16 cellular contexts compared by ENCODE assay signal in the genomic region with DNA sequence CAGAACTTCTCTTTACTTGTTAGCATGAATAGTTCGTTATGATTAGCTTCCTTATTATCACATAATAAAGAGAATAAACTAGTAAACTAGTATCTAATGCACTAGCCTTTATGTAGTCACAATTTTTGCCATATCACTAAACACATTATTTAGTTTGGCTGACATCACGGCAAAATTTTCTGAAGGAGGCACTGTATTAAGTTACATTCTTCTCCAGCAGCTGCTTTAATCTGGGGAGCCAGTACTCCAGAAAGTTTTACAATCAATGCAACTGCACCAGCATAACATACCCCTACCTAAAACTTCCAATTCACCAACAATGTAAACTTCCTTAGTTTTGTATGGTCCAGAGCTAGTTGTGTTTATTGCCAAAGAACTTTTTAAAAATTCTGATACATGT.
A peak's percentile ranks its signal among the peaks of the same experiment; 100 is the strongest.
DNase-seq lines count a peak whose midpoint lies in the region; ATAC-seq, FAIRE-seq and TF ChIP-seq lines count a peak whose summit lies in the region.
"Had no signal": no experiment of that assay in that cellular context is flagged by ENCODE, and none has a peak within 500 bp of the region (broad histone marks: within the 10 kb centered on the region; RNA-seq: fewer than 3 reads in every experiment).

No MANE protein-coding gene starts in this region.

- no peak for TF ChIP-seq RAD21 in IMR-90 (IDR thresholded peaks at IDR 0.05; ENCODE audit: low read length)
- no peak for TF ChIP-seq RAD21 in K562 (CRISPR knock-in tag; conservative IDR thresholded peaks at IDR 0.05 in 1 of 2, IDR thresholded peaks at IDR 0.05 in 1 of 2)

- H3K23ac ChIP-seq in IMR-90 (ENCODE audit: low read depth, low read length): no peak overlapping the region

- H3K18ac ChIP-seq in IMR-90 (ENCODE audit: low read depth, low read length): no peak overlapping the region

- no peak overlapping the region for H3K4ac ChIP-seq in IMR-90 (ENCODE audit: low read depth, low read length)

- no peak overlapping the region for H3K14ac ChIP-seq in IMR-90 (replicated peaks; ENCODE audit: low read depth, low read length)

- H3K4me3 ChIP-seq in IMR-90 (ENCODE audit: insufficient read depth, low read depth, low read length) (no peak overlapping the region), K562 (no peak overlapping the region), fibroblast of the aortic adventitia (ENCODE audit: low read depth, low read length) (no peak overlapping the region), pancreas (no peak overlapping the region)
- no peak overlapping the region for H3K4me3 ChIP-seq in effector memory CD4-positive, alpha-beta T cell (ENCODE audit: insufficient read depth, low read depth, low read length, poor library complexity, severe bottlenecking)
- H3K4me3 ChIP-seq: BLaER1 treated with 17β-estradiol and CSF1 and Interleukin-3, amounts not matched to agents 10 nM and 100 nM; GM23248 had no signal

- H3K9ac ChIP-seq in IMR-90 (ENCODE audit: low read depth, low read length) (no peak overlapping the region), K562 (ENCODE audit: insufficient read depth in 1 of 2, low read depth in 2 of 2, low read length in 2 of 2) (no peak overlapping the region)
- H3K9ac ChIP-seq: BLaER1 treated with 17β-estradiol and CSF1 and Interleukin-3, amounts not matched to agents 10 nM and 100 nM; GM23248 had no signal

- no peaks in the 10 kb centered on the region; a peak in 3 of 4 replicates for H3K79me1 ChIP-seq in IMR-90 (ENCODE audit: low read depth in 1 of 2, low read length in 2 of 2)

- no peak overlapping the region for H3K56ac ChIP-seq in IMR-90 (ENCODE audit: extremely low read depth, insufficient read depth, low read length)

- H3K27ac ChIP-seq in IMR-90 (ENCODE audit: insufficient read depth, low read length) (no peak overlapping the region), K562 (ENCODE audit: extremely low read depth, low read depth, low read length) (no peak overlapping the region), pancreas (no peak overlapping the region)
- no peak overlapping the region for H3K27ac ChIP-seq in effector memory CD4-positive, alpha-beta T cell (ENCODE audit: insufficient read depth, low read length, poor library complexity, severe bottlenecking)
- H3K27ac ChIP-seq: BLaER1 treated with 17β-estradiol and CSF1 and Interleukin-3, amounts not matched to agents 10 nM and 100 nM; GM23248; HL-60 had no signal

- ATAC-seq in IMR-90 (ENCODE audit: low read depth) (peak; percentile 29), K562 (no peak), pancreas (peak; percentile 52 to 72 (median 66))

- H3K36me3 ChIP-seq in IMR-90 (ENCODE audit: control insufficient read depth, insufficient read depth, low read length) (no peaks in the 10 kb centered on the region; the same call in 1 of the 2 replicates), K562 (ENCODE audit: control insufficient read depth, insufficient read depth, low read length) (peaks cover 26% of the 10 kb centered on the region), pancreas (peaks cover 0 to 6% (median 0%) of the 10 kb centered on the region in 3 donors)
- peaks cover 4% of the 10 kb centered on the region for H3K36me3 ChIP-seq in effector memory CD4-positive, alpha-beta T cell (ENCODE audit: control insufficient read depth, insufficient read depth, low read length)

- in situ Hi-C loops in IMR-90 (cut with MboI; ENCODE audit: low sequenced_read_pairs) (no loop called here), K562 (cut with MboI) (no loop called here)

- no peak overlapping the region for H2AK9ac ChIP-seq in IMR-90 (replicated peaks; ENCODE audit: low read depth, low read length, poor library complexity)

- H4K8ac ChIP-seq in IMR-90 (ENCODE audit: low read depth in 2 of 2, low read length in 2 of 2): no peak overlapping the region

- no peak overlapping the region for H2BK5ac ChIP-seq in IMR-90 (ENCODE audit: low read depth, low read length, poor library complexity, severe bottlenecking)

- no peak overlapping the region for H2BK20ac ChIP-seq in IMR-90 (ENCODE audit: low read depth, low read length)

- no peak for TF ChIP-seq CTCF in IMR-90 (conservative IDR thresholded peaks at IDR 0.05; ENCODE audit: low read depth, low read length)
- TF ChIP-seq CTCF in K562 (IDR thresholded peaks at IDR 0.05 in 2 of 3, conservative IDR thresholded peaks at IDR 0.05 in 1 of 3; ENCODE audit: insufficient read depth in 2 of 3, low read depth in 1 of 3, low read length in 3 of 3): no peak
- TF ChIP-seq CTCF in fibroblast of the aortic adventitia (IDR thresholded peaks at IDR 0.05; ENCODE audit: insufficient read depth, low read length): no peak
- no peak for TF ChIP-seq CTCF in pancreas (IDR thresholded peaks at IDR 0.05)

- no peaks in the 10 kb centered on the region for H3K9me3 ChIP-seq in IMR-90 (ENCODE audit: control insufficient read depth, insufficient read depth, low read length)
- no peaks in the 10 kb centered on the region for H3K9me3 ChIP-seq in K562 (replicated peaks; ENCODE audit: control insufficient read depth, insufficient read depth, low read depth, low read length)
- no peaks in the 10 kb centered on the region for H3K9me3 ChIP-seq in pancreas
- peaks cover 4% of the 10 kb centered on the region for H3K9me3 ChIP-seq in effector memory CD4-positive, alpha-beta T cell (ENCODE audit: control insufficient read depth, low read length)

- POLR2A ChIA-PET in IMR-90 (lab: Charles Lee; ENCODE audit: unreplicated experiment) (no interaction called here), K562 (lab: Yijun Ruan, JAX) (interaction anchor here (1.1 to 1.2 kb wide), 2 partner anchors 15 to 222 kb away, joined by 3 to 4 read pairs; no protein-coding TSS in a partner anchor)

- no peak overlapping the region for H2AK5ac ChIP-seq in IMR-90 (ENCODE audit: low read depth, low read length)

- H4K5ac ChIP-seq in IMR-90 (ENCODE audit: low read depth, low read length): no peak overlapping the region

- H2BK120ac ChIP-seq in IMR-90 (ENCODE audit: low read depth, low read length): no peak overlapping the region

- H3K4me2 ChIP-seq in IMR-90 (ENCODE audit: low read depth, low read length): no peak overlapping the region
- H3K4me2 ChIP-seq in K562 (ENCODE audit: insufficient read depth, low read length): no peak overlapping the region
- H3K4me2 ChIP-seq: BLaER1 treated with 17β-estradiol and CSF1 and Interleukin-3, amounts not matched to agents 10 nM and 100 nM had no signal

- H2BK15ac ChIP-seq in IMR-90 (ENCODE audit: low read depth, low read length): no peak overlapping the region

- intact Hi-C loops in IMR-90 (cut with micrococcal nuclease) (no loop called here), K562 (cut with micrococcal nuclease) (no loop called here), pancreas (cut with DNase I) (no loop called here)

- no peak for TF ChIP-seq POLR2A in IMR-90 (IDR thresholded peaks at IDR 0.05; ENCODE audit: low read depth, low read length)
- TF ChIP-seq POLR2A in K562 (conservative IDR thresholded peaks at IDR 0.05): no peak

- dilution Hi-C loops in IMR-90 (cut with HindIII; ENCODE audit: low sequenced_read_pairs, unreplicated experiment): no loop called here

- H4K20me1 ChIP-seq in IMR-90 (ENCODE audit: insufficient read depth, low read length) (no peaks in the 10 kb centered on the region), K562 (replicated peaks; ENCODE audit: control insufficient read depth, insufficient read depth, low read length) (no peaks in the 10 kb centered on the region)
- H4K20me1 ChIP-seq: BLaER1 treated with 17β-estradiol and CSF1 and Interleukin-3, amounts not matched to agents 10 nM and 100 nM had no signal

- H3K4me1 ChIP-seq in IMR-90 (ENCODE audit: control insufficient read depth, insufficient read depth, low read length) (0 out of 2 replicates have a peak, but pooled peaks cover 1% of the 10 kb centered on the region), K562 (replicated peaks in 1 of 2; ENCODE audit: control insufficient read depth in 2 of 2, insufficient read depth in 2 of 2, low read length in 2 of 2) (no peaks in the 10 kb centered on the region), pancreas (peaks cover 0 to 17% (median 9%) of the 10 kb centered on the region in 3 donors)
- no peaks in the 10 kb centered on the region for H3K4me1 ChIP-seq in effector memory CD4-positive, alpha-beta T cell (ENCODE audit: control insufficient read depth, insufficient read depth, low read length, poor library complexity, severe bottlenecking)
- H3K4me1 ChIP-seq: BLaER1 treated with 17β-estradiol and CSF1 and Interleukin-3, amounts not matched to agents 10 nM and 100 nM had no signal

- H3K9me1 ChIP-seq in IMR-90 (ENCODE audit: insufficient read depth, low read length) (no peaks in the 10 kb centered on the region; the same call in 1 of the 2 replicates), K562 (ENCODE audit: control insufficient read depth, insufficient read depth, low read length) (no peaks in the 10 kb centered on the region)

- H4K91ac ChIP-seq in IMR-90 (ENCODE audit: insufficient read depth, low read depth, low read length): no peak overlapping the region

- FAIRE-seq in K562 (lab: Jason Lieb, UNC): no peak
- no peak for FAIRE-seq in pancreas (lab: Jason Lieb, UNC)
- FAIRE-seq: H54 had no signal

- 33% methylated on average over 1 of the region's 2 CpGs; no CpG with 5 or more reads in 1 of the 2 experiments for WGBS in IMR-90 (ENCODE audit: extremely low coverage in 2 of 2, insufficient read length in 1 of 2), 2 experiments
- 48% methylated on average over 2 of the region's 2 CpGs for WGBS in K562 (ENCODE audit: insufficient coverage, low coverage, missing lambda C conversion rate)
- WGBS in pancreas, 2 donors: 40 to 42% methylated on average over 2 of the region's 2 CpGs

- no peaks in the 10 kb centered on the region for H3K79me2 ChIP-seq in K562 (ENCODE audit: control insufficient read depth, insufficient read depth, low read length)

- H2AFZ ChIP-seq in IMR-90 (replicated peaks; ENCODE audit: low read length, poor library complexity): no peak overlapping the region
- H2AFZ ChIP-seq in K562 (ENCODE audit: low read depth, low read length): no peak overlapping the region
- H2AFZ ChIP-seq: GM23248 had no signal

- H3K27me3 ChIP-seq in IMR-90 (ENCODE audit: control insufficient read depth, insufficient read depth, low read length): no peaks in the 10 kb centered on the region
- no peaks in the 10 kb centered on the region for H3K27me3 ChIP-seq in K562 (ENCODE audit: control insufficient read depth in 2 of 2, insufficient read depth in 2 of 2, low read length in 2 of 2)
- no peaks in the 10 kb centered on the region for H3K27me3 ChIP-seq in pancreas
- no peaks in the 10 kb centered on the region for H3K27me3 ChIP-seq in effector memory CD4-positive, alpha-beta T cell (replicated peaks; ENCODE audit: control insufficient read depth, insufficient read depth, low read length, poor library complexity, severe bottlenecking)
- H3K27me3 ChIP-seq: BLaER1 treated with 17β-estradiol and CSF1 and Interleukin-3, amounts not matched to agents 10 nM and 100 nM had no signal

- CTCF ChIA-PET in IMR-90 (lab: Yijun Ruan, JAX): interaction anchor here (1.3 kb wide), 1 partner anchor 25 kb away, joined by 4 read pairs; no protein-coding TSS in a partner anchor
- CTCF ChIA-PET in K562 (lab: Yijun Ruan, JAX; ENCODE audit: low intra/inter-chr PET ratio): no interaction called here

- TF ChIP-seq EP300 in K562 (IDR thresholded peaks at IDR 0.05; ENCODE audit: low read length): no peak

- DNase-seq in IMR-90 (peak; percentile 31), K562 (ENCODE audit: extremely low read depth in 1 of 4, low spot score in 3 of 4) (no peak), fibroblast of the aortic adventitia (ENCODE audit: low read depth) (peak; percentile 43), pancreas (no peak), GM19238 (ENCODE audit: insufficient read length, low spot score) (no peak), glomerular visceral epithelial cell (ENCODE audit: extremely low spot score) (no peak)
- DNase-seq in effector memory CD4-positive, alpha-beta T cell: no peak
- DNase-seq: 8988T; ACHN; CD4-positive, CD25-positive, alpha-beta regulatory T cell; DMS53; GF-D8; GM23248 had no signal

- no TSS peak for BruUV-seq in IMR-90 (replicated peaks; lab: Mats Ljungman, UMichigan)
- BruUV-seq in K562 (replicated peaks; lab: Mats Ljungman, UMichigan): no TSS peak

Comparison
In these comparisons a context has a peak if more than half of its experiments do, and no peak if none do; other contexts are left out.
1. DNase-seq: peak in IMR-90 (single experiment) and fibroblast of the aortic adventitia (single experiment); none in K562 (0 of 4), pancreas (0 of 6), effector memory CD4-positive, alpha-beta T cell (0 of 3), GM19238 (single experiment) and glomerular visceral epithelial cell (single experiment).